Comparison of ENCODE assay signal across 3 cellular contexts in the genomic region with DNA sequence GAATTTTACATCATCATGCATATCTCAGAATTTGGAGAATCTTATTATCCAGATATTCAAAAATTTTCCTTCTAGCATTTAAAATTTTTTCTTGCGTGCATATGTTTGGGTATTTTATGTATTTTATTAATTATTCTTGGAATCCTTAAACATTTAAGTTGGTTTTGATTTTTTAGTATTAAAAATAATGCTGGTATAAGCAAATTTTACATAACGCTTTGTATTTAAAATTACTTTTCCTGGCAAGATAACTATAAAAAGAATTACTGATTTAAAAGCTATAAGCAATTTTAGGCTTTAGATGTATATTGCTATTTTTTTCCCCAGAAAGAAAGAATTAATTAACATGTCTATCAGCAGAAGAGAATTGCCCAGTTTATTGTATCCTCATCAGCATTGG.
TF ChIP-seq lines count a peak whose summit lies in the region.

No MANE protein-coding gene starts in this region.

TF ChIP-seq in HepG2, 621 proteins besides CTCF, POLR2A, EP300 and RAD21:
- TF ChIP-seq FOXM1 (CRISPR knock-in tag; IDR thresholded peaks at IDR 0.05): no peak
- peak; percentile 71; the same call in 1 of the 2 replicates for TF ChIP-seq MAFF (IDR thresholded peaks at IDR 0.05; ENCODE audit: low read depth, low read length)
- TF ChIP-seq CEBPG (CRISPR knock-in tag; IDR thresholded peaks at IDR 0.05): no peak
- TF ChIP-seq MAFK (conservative IDR thresholded peaks at IDR 0.05 in 1 of 2, IDR thresholded peaks at IDR 0.05 in 1 of 2; ENCODE audit: low read length in 2 of 2): peak; percentile 61 to 87; a peak in 3 of 4 replicates
- TF ChIP-seq MIXL1 (CRISPR knock-in tag; IDR thresholded peaks at IDR 0.05): no peak
- TF ChIP-seq ETV6 (CRISPR knock-in tag; conservative IDR thresholded peaks at IDR 0.05): no peak
TF ChIP-seq in HepG2: peak in this region for 2.

TF ChIP-seq in A549, 52 proteins besides CTCF, POLR2A, EP300 and RAD21:
- TF ChIP-seq, protein P1, sequence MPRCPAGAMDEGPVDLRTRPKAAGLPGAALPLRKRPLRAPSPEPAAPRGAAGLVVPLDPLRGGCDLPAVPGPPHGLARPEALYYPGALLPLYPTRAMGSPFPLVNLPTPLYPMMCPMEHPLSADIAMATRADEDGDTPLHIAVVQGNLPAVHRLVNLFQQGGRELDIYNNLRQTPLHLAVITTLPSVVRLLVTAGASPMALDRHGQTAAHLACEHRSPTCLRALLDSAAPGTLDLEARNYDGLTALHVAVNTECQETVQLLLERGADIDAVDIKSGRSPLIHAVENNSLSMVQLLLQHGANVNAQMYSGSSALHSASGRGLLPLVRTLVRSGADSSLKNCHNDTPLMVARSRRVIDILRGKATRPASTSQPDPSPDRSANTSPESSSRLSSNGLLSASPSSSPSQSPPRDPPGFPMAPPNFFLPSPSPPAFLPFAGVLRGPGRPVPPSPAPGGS (IDR thresholded peaks at IDR 0.05): no peak
- TF ChIP-seq JUN (IDR thresholded peaks at IDR 0.05) (no peak), MAFK (IDR thresholded peaks at IDR 0.05; ENCODE audit: partially characterized antibody) (peak; percentile 33), MYC (IDR thresholded peaks at IDR 0.05; ENCODE audit: borderline replicate concordance, low read length) (no peak)

TF ChIP-seq in IMR-90, 13 proteins besides CTCF, POLR2A, EP300 and RAD21:
- TF ChIP-seq, protein P2, sequence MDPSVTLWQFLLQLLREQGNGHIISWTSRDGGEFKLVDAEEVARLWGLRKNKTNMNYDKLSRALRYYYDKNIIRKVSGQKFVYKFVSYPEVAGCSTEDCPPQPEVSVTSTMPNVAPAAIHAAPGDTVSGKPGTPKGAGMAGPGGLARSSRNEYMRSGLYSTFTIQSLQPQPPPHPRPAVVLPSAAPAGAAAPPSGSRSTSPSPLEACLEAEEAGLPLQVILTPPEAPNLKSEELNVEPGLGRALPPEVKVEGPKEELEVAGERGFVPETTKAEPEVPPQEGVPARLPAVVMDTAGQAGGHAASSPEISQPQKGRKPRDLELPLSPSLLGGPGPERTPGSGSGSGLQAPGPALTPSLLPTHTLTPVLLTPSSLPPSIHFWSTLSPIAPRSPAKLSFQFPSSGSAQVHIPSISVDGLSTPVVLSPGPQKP (IDR thresholded peaks at IDR 0.05; ENCODE audit: borderline replicate concordance, low read depth, low read length): no peak
- peak; percentile 44; the same call in 1 of the 2 replicates for TF ChIP-seq MAFK (IDR thresholded peaks at IDR 0.05; ENCODE audit: low read depth, low read length)
- TF ChIP-seq, protein P3, sequence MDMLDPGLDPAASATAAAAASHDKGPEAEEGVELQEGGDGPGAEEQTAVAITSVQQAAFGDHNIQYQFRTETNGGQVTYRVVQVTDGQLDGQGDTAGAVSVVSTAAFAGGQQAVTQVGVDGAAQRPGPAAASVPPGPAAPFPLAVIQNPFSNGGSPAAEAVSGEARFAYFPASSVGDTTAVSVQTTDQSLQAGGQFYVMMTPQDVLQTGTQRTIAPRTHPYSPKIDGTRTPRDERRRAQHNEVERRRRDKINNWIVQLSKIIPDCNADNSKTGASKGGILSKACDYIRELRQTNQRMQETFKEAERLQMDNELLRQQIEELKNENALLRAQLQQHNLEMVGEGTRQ (IDR thresholded peaks at IDR 0.05; ENCODE audit: low read depth, low read length): no peak
TF ChIP-seq in IMR-90: peak in this region for 1.
